Comparison of ENCODE assay signal across 8 cellular contexts in genomic region chr1:40978886-40979240, GRCh38. TPM values are rescaled to one million over a fixed set of nuclear protein-coding genes. Genes with fewer than 3 reads are reported as not detected.
DNase-seq lines count a peak whose midpoint lies in the region; ATAC-seq and TF ChIP-seq lines count a peak whose summit lies in the region.

No MANE protein-coding gene starts in this region.

- TF ChIP-seq POLR2A in Peyer's patch (IDR thresholded peaks at IDR 0.05): no peak

- H3K27ac Mint-ChIP-seq in CD8-positive, alpha-beta memory T cell: peak overlapping the region in 6 of 8 donors; percentile 36 to 92 (median 88)
- H3K27ac Mint-ChIP-seq in osteocyte (ENCODE audit: unreplicated experiment): peak overlapping the region; percentile 98

- H3K27me3 ChIP-seq in CD8-positive, alpha-beta memory T cell (ENCODE audit: insufficient read depth, low read length, poor library complexity, severe bottlenecking): no peaks in the 10 kb centered on the region
- no peaks in the 10 kb centered on the region for H3K27me3 ChIP-seq in Peyer's patch

- H3K4me3 Mint-ChIP-seq in CD8-positive, alpha-beta memory T cell: peak overlapping the region; percentile 82 to 98 (median 86)
- peak overlapping the region; percentile 84 for H3K4me3 Mint-ChIP-seq in osteocyte (ENCODE audit: unreplicated experiment)

- TF ChIP-seq CTCF in Peyer's patch (IDR thresholded peaks at IDR 0.05): no peak
- no peak for TF ChIP-seq CTCF in osteocyte (IDR thresholded peaks at IDR 0.05)

- H3K36me3 Mint-ChIP-seq in CD8-positive, alpha-beta memory T cell: peaks cover 0 to 11% (median 4%) of the 10 kb centered on the region in 3 donors
- peaks cover 2% of the 10 kb centered on the region for H3K36me3 Mint-ChIP-seq in osteocyte (ENCODE audit: unreplicated experiment)

- no peaks in the 10 kb centered on the region for H3K9me3 ChIP-seq in CD8-positive, alpha-beta memory T cell (ENCODE audit: low read length)
- H3K9me3 ChIP-seq in Peyer's patch: no peaks in the 10 kb centered on the region

- peak in 1 of 5 donors; percentile 52 for DNase-seq in CD8-positive, alpha-beta memory T cell
- DNase-seq in Peyer's patch (no peak), epithelial cell of prostate (ENCODE audit: low read depth, low spot score) (no peak), osteocyte (ENCODE audit: extremely low spot score, unreplicated experiment) (no peak), GF-D8 (lab: John Stamatoyannopoulos, UW) (no peak)
- DNase-seq in activated CD4-positive, alpha-beta T cell treated with anti-CD3 and anti-CD28 coated beads for 48 hours: no peak

- H3K36me3 ChIP-seq in CD8-positive, alpha-beta memory T cell (ENCODE audit: insufficient read depth, low read length): peaks cover 8% of the 10 kb centered on the region
- no peaks in the 10 kb centered on the region for H3K36me3 ChIP-seq in Peyer's patch

- no peaks in the 10 kb centered on the region for H3K9me3 Mint-ChIP-seq in CD8-positive, alpha-beta memory T cell
- no peaks in the 10 kb centered on the region for H3K9me3 Mint-ChIP-seq in osteocyte (ENCODE audit: unreplicated experiment)

- POLR2A ChIA-PET in CD8-positive, alpha-beta memory T cell (lab: Charles Lee): interaction anchor here (1.2 to 2.1 kb wide), 3 partner anchors 25 to 288 kb away, joined by 3 to 17 read pairs (median 12); partner anchors contain the start of genes CITED4 and NFYC

- H3K4me3 ChIP-seq in CD8-positive, alpha-beta memory T cell (ENCODE audit: low read length): peak overlapping the region; percentile 69
- H3K4me3 ChIP-seq in Peyer's patch: peak overlapping the region; percentile 61 to 89 (median 75)

- peak overlapping the region; percentile 76 for H3K27ac ChIP-seq in CD8-positive, alpha-beta memory T cell (ENCODE audit: low read depth, low read length)
- H3K27ac ChIP-seq in Peyer's patch (peak overlapping the region; percentile 73 to 96 (median 94)), epithelial cell of prostate (peak overlapping the region; percentile 86)

- no peaks in the 10 kb centered on the region for H3K27me3 Mint-ChIP-seq in CD8-positive, alpha-beta memory T cell
- H3K27me3 Mint-ChIP-seq in osteocyte (ENCODE audit: unreplicated experiment): no peaks in the 10 kb centered on the region

- ATAC-seq in GM21717 (IDR thresholded peaks at IDR 0.05; ENCODE audit: unreplicated experiment) (no peak), HG03095 (IDR thresholded peaks at IDR 0.05; ENCODE audit: unreplicated experiment) (no peak)

- CTCF ChIA-PET in CD8-positive, alpha-beta memory T cell (lab: Charles Lee): interaction anchor here (8.1 kb wide), 1 partner anchor 25 kb away, joined by 41 read pairs; no protein-coding TSS in a partner anchor

- peaks cover 22 to 32% (median 27%) of the 10 kb centered on the region in 3 donors for H3K4me1 Mint-ChIP-seq in CD8-positive, alpha-beta memory T cell
- H3K4me1 Mint-ChIP-seq in osteocyte (ENCODE audit: unreplicated experiment): peaks cover 39% of the 10 kb centered on the region

- H3K4me1 ChIP-seq in CD8-positive, alpha-beta memory T cell (ENCODE audit: insufficient read depth, low read length): peaks cover 27% of the 10 kb centered on the region
- H3K4me1 ChIP-seq in Peyer's patch: peaks cover 0 to 13% (median 4%) of the 10 kb centered on the region in 4 donors

RNA-seq across cellular contexts. Expression of gene CTPS1, which starts 0.6 kb away (rescaled TPM):
- 100 to 1,000 TPM; 151 to 156 TPM for total RNA-seq in CD8-positive, alpha-beta memory T cell
- polyA plus RNA-seq in CD8-positive, alpha-beta memory T cell: 15.5 TPM
- total RNA-seq in Peyer's patch: 100 to 1,000 TPM in 3 of 4 donors, 10 to 100 TPM in 1; 43.7 to 181 (median 107) TPM
- total RNA-seq in osteocyte: 25.6 and 27.7 TPM in 2 replicates

RNA-seq across cellular contexts. Expression of gene SLFNL1, which starts 42.7 kb away (rescaled TPM):
- under 1 TPM in 1 of 2 experiments, not detected in 1; 0.09 TPM for total RNA-seq in CD8-positive, alpha-beta memory T cell
- 0.44 TPM for polyA plus RNA-seq in CD8-positive, alpha-beta memory T cell
- total RNA-seq in Peyer's patch (1 to 10 TPM in 1 of 4 donors, under 1 TPM in 2, not detected in 1; 0.85 to 1.6 (median 0.88) TPM), osteocyte (0.29 and 0.30 TPM in 2 replicates)
